In the genomic region with DNA sequence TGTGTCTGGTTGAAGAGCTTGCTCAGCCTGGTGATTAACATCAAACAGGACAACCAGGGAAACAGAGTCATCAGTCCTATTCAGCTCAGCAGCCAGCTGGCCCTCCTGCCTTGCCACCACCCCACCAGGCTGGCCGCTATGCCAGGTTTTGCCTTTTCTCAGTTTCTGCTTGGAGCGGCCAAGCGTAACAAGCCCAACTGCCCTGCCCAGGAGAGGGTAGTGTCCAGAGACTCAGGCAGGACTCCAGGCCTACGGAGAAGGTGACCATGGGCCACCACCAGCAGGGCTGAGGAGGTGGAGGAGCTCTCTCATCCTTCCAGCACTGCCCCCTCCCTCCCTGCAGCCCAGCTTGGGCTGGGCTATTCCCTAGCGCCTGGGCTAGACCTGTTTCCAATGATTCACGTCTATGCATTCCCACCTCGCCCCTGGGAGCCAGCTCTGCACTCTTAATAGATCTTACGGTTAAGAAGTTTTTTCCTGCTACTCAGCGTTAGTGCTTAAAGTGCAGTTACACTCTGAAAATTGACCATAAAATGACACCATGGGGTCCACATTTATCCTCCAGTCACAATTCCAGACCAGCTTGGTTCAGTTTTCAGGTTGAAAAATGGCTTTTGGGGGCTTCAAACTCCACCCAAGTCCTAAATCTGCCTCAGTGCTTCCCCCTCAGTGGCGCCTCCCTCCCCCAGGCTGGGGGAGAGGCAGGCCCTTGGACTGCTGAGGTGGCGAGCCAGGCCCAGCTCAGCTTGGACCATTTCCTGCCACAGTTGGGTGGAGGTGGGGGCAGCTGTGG, we compare ENCODE assay signal across 25 cellular contexts.
"Had no signal": no experiment of that assay in that cellular context is flagged by ENCODE, and none has a peak within 500 bp of the region (broad histone marks: within the 10 kb centered on the region; RNA-seq: fewer than 3 reads in every experiment).

No MANE protein-coding gene starts in this region.

- ATAC-seq: activated CD8-positive, alpha-beta T cell treated with anti-CD3 and anti-CD28 coated beads, Interleukin-2, amount 10 ng/mL, durations not matched to agents 7 days and 5 days; activated naive CD8-positive, alpha-beta T cell treated with anti-CD3 and anti-CD28 coated beads, Interleukin-2, amount 50 U/mL, for 24 hours; gastrocnemius medialis; mucosa of descending colon; right lobe of liver; stimulated activated naive CD8-positive, alpha-beta T cell treated with anti-CD3 and anti-CD28 coated beads, Interleukin-15, amount 100 ng/mL, for 72 hours had no signal

- H3K36me3 ChIP-seq: brain microvascular endothelial cell, gastrocnemius medialis, neutrophil, right lobe of liver, suprapubic skin had no signal

- H3K4me3 ChIP-seq: gastrocnemius medialis, mucosa of descending colon, right lobe of liver, suprapubic skin had no signal

- FAIRE-seq: endometrium, small intestine had no signal

- H3K9me3 ChIP-seq: gastrocnemius medialis, mucosa of descending colon, neutrophil, right lobe of liver, suprapubic skin had no signal

- H3K27ac ChIP-seq: brain microvascular endothelial cell, gastrocnemius medialis, neutrophil, parathyroid adenoma, right lobe of liver, suprapubic skin had no signal

- DNase-seq: activated CD4-positive, alpha-beta T cell treated with anti-CD3 and anti-CD28 coated beads, Interleukin-2, amount 10 ng/mL, durations not matched to agents 7 days and 5 days; activated CD8-positive, alpha-beta T cell treated with anti-CD3 and anti-CD28 coated beads, Interleukin-2, amount 10 ng/mL, durations not matched to agents 7 days and 5 days; activated effector memory CD4-positive, alpha-beta T cell treated with Interleukin-2 at 50 U/mL for 16 hours; activated naive CD4-positive, alpha-beta T cell treated with anti-CD3 and anti-CD28 coated beads, Interleukin-2, amount 10 ng/mL, durations not matched to agents 7 days and 5 days; activated naive CD8-positive, alpha-beta T cell treated with anti-CD3 and anti-CD28 coated beads, Interleukin-2, amount 50 U/mL, for 24 hours; activated T-cell treated with anti-CD3 and anti-CD28 coated beads, Interleukin-2, amount 50 U/mL, for 24 hours; anterior cingulate cortex; brain microvascular endothelial cell; cortex of kidney; gastrocnemius medialis; head of caudate nucleus; kidney glomerular epithelial cell; mesenchymal stem cell; mucosa of descending colon; naive B cell; right lobe of liver; small intestine; stimulated activated CD4-positive, alpha-beta T cell treated with anti-CD3 and anti-CD28 coated beads, Interleukin-4, amount 100 ng/mL, for 1 hour; stimulated activated naive CD8-positive, alpha-beta T cell treated with anti-CD3 and anti-CD28 coated beads, Interleukin-15, amount 100 ng/mL, for 72 hours; T1000; trophoblast cell had no signal

- H3K4me1 ChIP-seq: right lobe of liver had no signal

- H3K9ac ChIP-seq: parathyroid adenoma had no signal

- H3K27me3 ChIP-seq: brain microvascular endothelial cell, gastrocnemius medialis, neutrophil, right lobe of liver, suprapubic skin had no signal
